ENCODE assay signal across 3 cellular contexts in the genomic region with DNA sequence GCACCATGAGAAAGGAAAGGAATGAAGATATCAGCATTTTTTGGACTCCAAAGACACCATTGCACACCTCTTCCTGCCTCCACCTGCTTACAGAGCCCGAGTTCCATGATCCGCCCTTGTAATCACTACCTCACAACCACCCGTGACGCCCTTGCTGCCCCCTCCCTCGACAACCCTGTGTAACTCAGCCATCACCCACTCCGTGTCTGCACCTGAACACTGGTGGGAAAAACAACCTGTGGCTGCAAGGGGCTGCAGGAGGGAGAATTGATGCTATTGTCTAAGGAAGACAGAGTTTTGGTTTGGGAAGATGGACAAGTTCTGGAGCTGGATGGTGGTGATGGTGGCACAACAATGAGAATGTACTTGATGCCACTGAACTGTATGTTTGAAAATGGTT. TPM values are rescaled to one million over a fixed set of nuclear protein-coding genes. Genes with fewer than 3 reads are reported as not detected.
"Had no signal": no experiment of that assay in that cellular context is flagged by ENCODE, and none has a peak within 500 bp of the region (broad histone marks: within the 10 kb centered on the region; RNA-seq: fewer than 3 reads in every experiment).

No MANE protein-coding gene starts in this region.

- DNase-seq: GDM1, GF-D8 had no signal

- ATAC-seq: GM12878 had no signal

- H3K4me3 ChIP-seq: GM12878 had no signal

RNA-seq across cellular contexts. Expression of gene ZIC5, which starts 27.0 kb away (rescaled TPM):
- total RNA-seq: GM12878 had no signal

RNA-seq across cellular contexts. Expression of gene ZIC2, which starts 37.0 kb away (rescaled TPM):
- total RNA-seq: GM12878 had no signal
